ENCODE assay signal across 8 cellular contexts in genomic region chr22:42269407-42270177, GRCh38. TPM values are rescaled to one million over a fixed set of nuclear protein-coding genes. Genes with fewer than 3 reads are reported as not detected.
A peak's percentile ranks its signal among the peaks of the same experiment; 100 is the strongest.
DNase-seq lines count a peak whose midpoint lies in the region; ATAC-seq and TF ChIP-seq lines count a peak whose summit lies in the region.

No MANE protein-coding gene starts in this region.

- H3K9ac ChIP-seq in BLaER1 treated with 17β-estradiol and CSF1 and Interleukin-3, amounts not matched to agents 10 nM and 100 nM, result peak overlapping the region; percentile 88 to 96 (median 93)

- peak overlapping the region; percentile 88 to 97 (median 91) for H3K4me2 ChIP-seq in BLaER1 treated with 17β-estradiol and CSF1 and Interleukin-3, amounts not matched to agents 10 nM and 100 nM
- H3K4me2 ChIP-seq in PC-9, result peak overlapping the region; percentile 95
- H3K4me2 ChIP-seq in osteoblast (ENCODE audit: insufficient read depth, low read length), result peak overlapping the region; percentile 84

- POLR2A ChIA-PET in PC-9 (lab: Charles Lee; ENCODE audit: unreplicated experiment), result interaction anchor here (1.0 kb wide), 1 partner anchor 42 kb away, joined by 3 read pairs; no protein-coding TSS in a partner anchor

- H3K36me3 ChIP-seq in BLaER1 treated with 17β-estradiol and CSF1 and Interleukin-3, amounts not matched to agents 10 nM and 100 nM, result peaks cover 0 to 13% (median 6%) of the 10 kb centered on the region in 11 experiments; a peak in 5 of 22 replicates
- H3K36me3 ChIP-seq in PC-9 (ENCODE audit: low read depth) (peaks cover 9% of the 10 kb centered on the region; the same call in 1 of the 2 replicates), osteoblast (ENCODE audit: insufficient read depth, low read length) (peaks cover 3% of the 10 kb centered on the region), tibial nerve (no peaks in the 10 kb centered on the region)

- H3K4me1 Mint-ChIP-seq in activated T-helper 17 cell treated with anti-CD3 and anti-CD28 coated beads, Interleukin-2, amount 50 U/mL, for 72 hours, result peaks cover 23% of the 10 kb centered on the region

- peak overlapping the region; percentile 90 for H3K4me3 Mint-ChIP-seq in activated T-helper 17 cell treated with anti-CD3 and anti-CD28 coated beads, Interleukin-2, amount 50 U/mL, for 72 hours

- peaks cover 26 to 50% (median 42%) of the 10 kb centered on the region in 10 experiments for H3K4me1 ChIP-seq in BLaER1 treated with 17β-estradiol and CSF1 and Interleukin-3, amounts not matched to agents 10 nM and 100 nM
- H3K4me1 ChIP-seq in PC-9 (replicated peaks; ENCODE audit: insufficient read depth) (peaks cover 18% of the 10 kb centered on the region), osteoblast (ENCODE audit: insufficient read depth, low read length) (peaks cover 6% of the 10 kb centered on the region), tibial nerve (peaks cover 0 to 30% (median 12%) of the 10 kb centered on the region in 4 donors)

- peak overlapping the region; percentile 81 for H3K27ac Mint-ChIP-seq in activated T-helper 17 cell treated with anti-CD3 and anti-CD28 coated beads, Interleukin-2, amount 50 U/mL, for 72 hours

- no peaks in the 10 kb centered on the region for H3K9me3 Mint-ChIP-seq in activated T-helper 17 cell treated with anti-CD3 and anti-CD28 coated beads, Interleukin-2, amount 50 U/mL, for 72 hours

- TF ChIP-seq EP300 in tibial nerve (IDR thresholded peaks at IDR 0.05), result no peak

- H2AFZ ChIP-seq in PC-9 (peak overlapping the region; percentile 94), osteoblast (ENCODE audit: low read length) (peak overlapping the region; percentile 51)

- peak overlapping the region; percentile 76 to 92 (median 86) for H3K27ac ChIP-seq in BLaER1 treated with 17β-estradiol and CSF1 and Interleukin-3, amounts not matched to agents 10 nM and 100 nM
- H3K27ac ChIP-seq in PC-9, result peak overlapping the region; percentile 82
- H3K27ac ChIP-seq in osteoblast (ENCODE audit: low read depth, low read length), result no peak overlapping the region
- peak overlapping the region; percentile 46 to 96 (median 88) for H3K27ac ChIP-seq in tibial nerve

- H3K27me3 Mint-ChIP-seq in activated T-helper 17 cell treated with anti-CD3 and anti-CD28 coated beads, Interleukin-2, amount 50 U/mL, for 72 hours, result no peaks in the 10 kb centered on the region

- intact Hi-C loops in PC-9 (cut with micrococcal nuclease; ENCODE audit: unreplicated experiment), result loop anchor here (1.0 to 5.0 kb wide), 2 partner anchors 44 to 168 kb away; no protein-coding TSS in a partner anchor

- peaks cover 64% of the 10 kb centered on the region for H3K79me2 ChIP-seq in PC-9 (ENCODE audit: low read depth)
- H3K79me2 ChIP-seq in osteoblast (ENCODE audit: insufficient read depth, low read length), result peaks cover 55% of the 10 kb centered on the region

- peak; percentile 74 to 77 for DNase-seq in PC-9
- DNase-seq in foreskin fibroblast, result peak in 1 of 2 donors; percentile 50
- DNase-seq in osteoblast (ENCODE audit: insufficient read length, low spot score, missing footprints), result peak; percentile 94
- no peak for DNase-seq in tibial nerve (ENCODE audit: low spot score in 2 of 2)

- WGBS in tibial nerve, 2 donors, result 0% methylated on average over 33 to 36 of the region's 70 CpGs

- peaks cover 43% of the 10 kb centered on the region for H3K36me3 Mint-ChIP-seq in activated T-helper 17 cell treated with anti-CD3 and anti-CD28 coated beads, Interleukin-2, amount 50 U/mL, for 72 hours (ENCODE audit: low read depth)

- H3K9me3 ChIP-seq in BLaER1 treated with 17β-estradiol and CSF1 and Interleukin-3, amounts not matched to agents 10 nM and 100 nM (replicated peaks in 1 of 11), result no peaks in the 10 kb centered on the region; a peak in 1 of 22 replicates
- H3K9me3 ChIP-seq in PC-9 (ENCODE audit: insufficient read depth, low read depth) (no peaks in the 10 kb centered on the region), osteoblast (ENCODE audit: low read depth, low read length) (no peaks in the 10 kb centered on the region), tibial nerve (no peaks in the 10 kb centered on the region)

- H3K4me3 ChIP-seq in BLaER1 treated with 17β-estradiol and CSF1 and Interleukin-3, amounts not matched to agents 10 nM and 100 nM, result peak overlapping the region; percentile 87 to 100 (median 99)
- H3K4me3 ChIP-seq in PC-9, result peak overlapping the region; percentile 97
- H3K4me3 ChIP-seq in foreskin fibroblast (ENCODE audit: low read depth in 1 of 2, low read length in 2 of 2), result peak overlapping the region; percentile 80 to 96
- H3K4me3 ChIP-seq in osteoblast (ENCODE audit: insufficient read depth, low read length), result peak overlapping the region; percentile 83
- peak overlapping the region; percentile 67 to 100 (median 94) for H3K4me3 ChIP-seq in tibial nerve

- peaks cover 23% of the 10 kb centered on the region for H3F3A ChIP-seq in PC-9 (ENCODE audit: insufficient read depth, low read depth)

- H4K20me1 ChIP-seq in BLaER1 treated with 17β-estradiol and CSF1 and Interleukin-3, amounts not matched to agents 10 nM and 100 nM, result peaks cover 49 to 56% (median 54%) of the 10 kb centered on the region in 11 experiments
- peaks cover 46% of the 10 kb centered on the region for H4K20me1 ChIP-seq in PC-9 (ENCODE audit: insufficient read depth)
- H4K20me1 ChIP-seq in osteoblast (ENCODE audit: insufficient read depth, low read length), result peaks cover 39% of the 10 kb centered on the region

- no peak; the same call in 1 of the 2 replicates for TF ChIP-seq CTCF in PC-9 (conservative IDR thresholded peaks at IDR 0.05)
- no peak for TF ChIP-seq CTCF in foreskin fibroblast (IDR thresholded peaks at IDR 0.05; ENCODE audit: low read depth, low read length)
- TF ChIP-seq CTCF in osteoblast (IDR thresholded peaks at IDR 0.05; ENCODE audit: extremely low read depth, low read depth, low read length), result no peak
- peak in 1 of 5 experiments; percentile 16 for TF ChIP-seq CTCF in tibial nerve (IDR thresholded peaks at IDR 0.05)

- BruUV-seq in PC-9 (replicated peaks; lab: Mats Ljungman, UMichigan), result TSS peak; percentile 35

- peak; percentile 56 for ATAC-seq in HG03342 (IDR thresholded peaks at IDR 0.05; ENCODE audit: unreplicated experiment)
- ATAC-seq in activated T-helper 17 cell treated with anti-CD3 and anti-CD28 coated beads, Interleukin-2, amount 50 U/mL, for 72 hours (replicated peaks), result peak; percentile 81

- no peaks in the 10 kb centered on the region for H3K9me2 ChIP-seq in PC-9 (ENCODE audit: insufficient read depth)

- no peaks in the 10 kb centered on the region for H3K27me3 ChIP-seq in BLaER1 treated with 17β-estradiol and CSF1 and Interleukin-3, amounts not matched to agents 10 nM and 100 nM
- H3K27me3 ChIP-seq in PC-9 (ENCODE audit: insufficient read depth, low read depth), result no peaks in the 10 kb centered on the region
- no peaks in the 10 kb centered on the region for H3K27me3 ChIP-seq in osteoblast (ENCODE audit: insufficient read depth, low read length)
- no peaks in the 10 kb centered on the region for H3K27me3 ChIP-seq in tibial nerve

- CTCF ChIA-PET in PC-9 (lab: Charles Lee), result no interaction called here

- TF ChIP-seq POLR2A in GM19193 (IDR thresholded peaks at IDR 0.05; ENCODE audit: extremely low read depth, insufficient read depth, insufficient read length), result peak; percentile 47
- TF ChIP-seq POLR2A in tibial nerve (IDR thresholded peaks at IDR 0.05), result no peak

RNA-seq across cellular contexts. Expression of gene TCF20, which starts 0.9 kb away (rescaled TPM):
- 79.1 and 85.1 TPM in 2 replicates for total RNA-seq in PC-9 (2021)
- 10 to 100 TPM; 61.2 to 72.5 TPM for total RNA-seq in activated T-helper 17 cell treated with anti-CD3 and anti-CD28 coated beads, Interleukin-2, amount 50 U/mL, for 72 hours
- 30.9 and 35.1 TPM in 2 replicates for total RNA-seq in osteoblast
- 10 to 100 TPM; 17.4 to 28.8 (median 24.7) TPM for total RNA-seq in tibial nerve

Comparison
In these comparisons a context has a peak if more than half of its experiments do, and no peak if none do; other contexts are left out.
1. DNase-seq: peak in PC-9 (2 of 2) and osteoblast (single experiment); none in tibial nerve (0 of 2).
2. Peak in every context shown above with its lines, with median percentiles within 50 percentile points of each other: H3K4me2 ChIP-seq and H3K4me3 ChIP-seq.